In genomic region chr19:7855426-7856276, GRCh38 we compare ENCODE assay signal across 2 cellular contexts.
TF ChIP-seq lines count a peak whose summit lies in the region.

No MANE protein-coding gene starts in this region.

TF ChIP-seq in H1, 55 proteins besides CTCF, POLR2A, EP300 and RAD21:
- no peak for TF ChIP-seq TCF12 (IDR thresholded peaks at IDR 0.05; ENCODE audit: low read depth, low read length)
- no peak for TF ChIP-seq CBX5 (IDR thresholded peaks at IDR 0.05; ENCODE audit: low read depth, low read length)
- no peak for TF ChIP-seq TAF7 (optimal IDR thresholded peaks at IDR 0.05; ENCODE audit: borderline replicate concordance, low read depth, low read length)
- TF ChIP-seq CREB1 (IDR thresholded peaks at IDR 0.05), result no peak
- no peak for TF ChIP-seq RFX5 (IDR thresholded peaks at IDR 0.05; ENCODE audit: borderline replicate concordance, low read depth, low read length)
- TF ChIP-seq E2F6 (IDR thresholded peaks at IDR 0.05), result no peak
- TF ChIP-seq HDAC6 (IDR thresholded peaks at IDR 0.05; ENCODE audit: low read depth, low read length), result no peak
- no peak for TF ChIP-seq CHD1 (IDR thresholded peaks at IDR 0.05; ENCODE audit: low read depth, low read length)
- no peak for TF ChIP-seq SP2 (IDR thresholded peaks at IDR 0.05; ENCODE audit: low read length)
- no peak for TF ChIP-seq CHD2 (IDR thresholded peaks at IDR 0.05; ENCODE audit: low read length)
- no peak for TF ChIP-seq SUZ12 (IDR thresholded peaks at IDR 0.05; ENCODE audit: low read length)
- no peak for TF ChIP-seq RNF2 (IDR thresholded peaks at IDR 0.05; ENCODE audit: borderline replicate concordance, low read depth, low read length, missing control alignments, poor library complexity, severe bottlenecking)
- no peak for TF ChIP-seq SP4 (IDR thresholded peaks at IDR 0.05; ENCODE audit: low read length)
- TF ChIP-seq FOSL1 (IDR thresholded peaks at IDR 0.05; ENCODE audit: insufficient read depth, low read depth, low read length), result no peak
- TF ChIP-seq SIN3A (conservative IDR thresholded peaks at IDR 0.05 in 1 of 2, IDR thresholded peaks at IDR 0.05 in 1 of 2; ENCODE audit: low read depth in 1 of 2, low read length in 2 of 2), result no peak
- TF ChIP-seq CBX8 (IDR thresholded peaks at IDR 0.05; ENCODE audit: borderline replicate concordance, low read depth, low read length), result no peak
- no peak for TF ChIP-seq GABPA (IDR thresholded peaks at IDR 0.05; ENCODE audit: borderline replicate concordance, insufficient read depth, low read length)
- TF ChIP-seq KDM1A (IDR thresholded peaks at IDR 0.05; ENCODE audit: borderline replicate concordance, low read length), result no peak
- TF ChIP-seq BRCA1 (IDR thresholded peaks at IDR 0.05; ENCODE audit: low read depth, low read length), result no peak
- no peak for TF ChIP-seq TBP (IDR thresholded peaks at IDR 0.05; ENCODE audit: low read depth, low read length)

TF ChIP-seq in HEK293T, 16 proteins besides CTCF, POLR2A, EP300 and RAD21:
- no peak for TF ChIP-seq ZNF384 (IDR thresholded peaks at IDR 0.05)
- no peak for TF ChIP-seq SP1 (IDR thresholded peaks at IDR 0.05)
- no peak for TF ChIP-seq FOXA1 (IDR thresholded peaks at IDR 0.05)
- TF ChIP-seq HDGF (IDR thresholded peaks at IDR 0.05; ENCODE audit: borderline replicate concordance), result no peak
- no peak for TF ChIP-seq L3MBTL2 (conservative IDR thresholded peaks at IDR 0.05)
- no peak for TF ChIP-seq PKNOX1 (IDR thresholded peaks at IDR 0.05)
- no peak for TF ChIP-seq CTBP1 (IDR thresholded peaks at IDR 0.05; ENCODE audit: borderline replicate concordance)
- TF ChIP-seq BHLHE40 (IDR thresholded peaks at IDR 0.05; ENCODE audit: borderline replicate concordance), result no peak
- no peak for TF ChIP-seq FOXK2 (IDR thresholded peaks at IDR 0.05)
- no peak for TF ChIP-seq ELF4 (IDR thresholded peaks at IDR 0.05)
- TF ChIP-seq LEF1 (IDR thresholded peaks at IDR 0.05; ENCODE audit: borderline replicate concordance), result no peak
- TF ChIP-seq NFRKB (IDR thresholded peaks at IDR 0.05), result no peak
- no peak for TF ChIP-seq ARNT (IDR thresholded peaks at IDR 0.05)
- TF ChIP-seq SUZ12 (IDR thresholded peaks at IDR 0.05), result no peak
- TF ChIP-seq TARDBP (IDR thresholded peaks at IDR 0.05), result no peak
- TF ChIP-seq FOXM1 (IDR thresholded peaks at IDR 0.05; ENCODE audit: borderline replicate concordance), result no peak
TF ChIP-seq in HEK293T: peak in this region for 0.
